Comparison of ENCODE assay signal across 8 cellular contexts in genomic region chr1:108961752-108962486, GRCh38. TPM values are rescaled to one million over a fixed set of nuclear protein-coding genes. Genes with fewer than 3 reads are reported as not detected.
DNase-seq lines count a peak whose midpoint lies in the region; ATAC-seq, FAIRE-seq and TF ChIP-seq lines count a peak whose summit lies in the region.

No MANE protein-coding gene starts in this region.

- peak overlapping the region; percentile 97 for H3K27ac Mint-ChIP-seq in mesothelial cell of epicardium

- no peak for TF ChIP-seq RAD21 in GM12878 (IDR thresholded peaks at IDR 0.05; ENCODE audit: insufficient read depth, low read depth, low read length)

- 0 out of 2 replicates have a peak, but pooled peaks cover 4% of the 10 kb centered on the region for H3K36me3 ChIP-seq in HAP-1 (replicated peaks)
- H3K36me3 ChIP-seq in GM12878 (ENCODE audit: control insufficient read depth in 2 of 2, insufficient read depth in 2 of 2, low read length in 1 of 2): no peaks in the 10 kb centered on the region

- POLR2A ChIA-PET in GM12878 (lab: Charles Lee): interaction anchor here (0.6 to 1.4 kb wide), 11 partner anchors 9 to 1052 kb away, joined by 3 to 7 read pairs (median 3); no protein-coding TSS in a partner anchor

- TF ChIP-seq EP300 in GM12878 (IDR thresholded peaks at IDR 0.05; ENCODE audit: borderline replicate concordance in 1 of 2, control insufficient read depth in 1 of 2, low read depth in 2 of 2, low read length in 2 of 2): no peak

- FAIRE-seq in GM12878 (lab: Jason Lieb, UNC): peak; percentile 65

- H3K27me3 ChIP-seq in HAP-1 (ENCODE audit: low read depth): no peaks in the 10 kb centered on the region
- H3K27me3 ChIP-seq in GM12878 (replicated peaks in 1 of 2; ENCODE audit: control insufficient read depth in 2 of 2, insufficient read depth in 2 of 2, low read length in 1 of 2): no peaks in the 10 kb centered on the region

- peak overlapping the region; percentile 85 for H3K4me3 Mint-ChIP-seq in mesothelial cell of epicardium

- in situ Hi-C loops in HAP-1 (cut with MboI; ENCODE audit: low sequenced_read_pairs): no loop called here
- in situ Hi-C loops in GM12878 (cut with MboI): no loop called here

- H3K27ac ChIP-seq in 22Rv1: peak overlapping the region; percentile 95
- H3K27ac ChIP-seq in GM12878 (ENCODE audit: control insufficient read depth, insufficient read depth): peak overlapping the region; percentile 90

- 46% methylated on average over 15 of the region's 15 CpGs for WGBS in GM12878 (ENCODE audit: insufficient coverage, insufficient replicate concordance, low lambda C conversion rate, missing lambda C conversion rate)

- peaks cover 6% of the 10 kb centered on the region for H3K36me3 Mint-ChIP-seq in mesothelial cell of epicardium

- H3K4me1 Mint-ChIP-seq in mesothelial cell of epicardium: peaks cover 11% of the 10 kb centered on the region

- peaks cover 28% of the 10 kb centered on the region for H3K79me2 ChIP-seq in GM12878 (ENCODE audit: control insufficient read depth, insufficient read depth, low read length)

- TF ChIP-seq POLR2A in GM12878 (IDR thresholded peaks at IDR 0.05; ENCODE audit: low read depth, low read length): no peak

- no peaks in the 10 kb centered on the region for H3K27me3 Mint-ChIP-seq in mesothelial cell of epicardium (ENCODE audit: low read depth)

- no peak for ATAC-seq in GM12878

- H2AFZ ChIP-seq in GM12878 (ENCODE audit: control insufficient read depth, low read depth, low read length): no peak overlapping the region; the same call in 1 of the 2 replicates

- CTCF ChIA-PET in GM12878 (lab: Yijun Ruan, JAX): interaction anchor here (1.0 to 1.9 kb wide), 5 partner anchors 67 to 151 kb away, joined by 3 to 6 read pairs (median 4); a partner anchor contains a TSS

- H3K4me3 ChIP-seq in HAP-1 (peak overlapping the region; percentile 66), GM12878 (peak overlapping the region; percentile 78)

- TF ChIP-seq CTCF in 22Rv1 (IDR thresholded peaks at IDR 0.05): no peak
- TF ChIP-seq CTCF in GM12878 (IDR thresholded peaks at IDR 0.05 in 2 of 3, conservative IDR thresholded peaks at IDR 0.05 in 1 of 3; ENCODE audit: control insufficient read depth in 2 of 3, extremely low read depth in 1 of 3, insufficient read depth in 1 of 3, low read depth in 3 of 3, low read length in 3 of 3): no peak
- TF ChIP-seq CTCF in mesothelial cell of epicardium (IDR thresholded peaks at IDR 0.05; ENCODE audit: unreplicated experiment): no peak

- no peaks in the 10 kb centered on the region for H3K9me3 Mint-ChIP-seq in mesothelial cell of epicardium

- RAD21 ChIA-PET in GM12878 (lab: Charles Lee; ENCODE audit: unreplicated experiment): interaction anchor here (0.7 to 1.4 kb wide), 3 partner anchors 23 to 151 kb away, joined by 4 to 5 read pairs (median 4); no protein-coding TSS in a partner anchor

- peak overlapping the region; percentile 96 for H3K4me2 ChIP-seq in GM12878 (ENCODE audit: control insufficient read depth, insufficient read depth)

- SMC1A ChIA-PET in GM12878 (lab: Charles Lee; ENCODE audit: uncharacterized antibody, unreplicated experiment): interaction anchor here (0.5 to 2.4 kb wide), 7 partner anchors 8 to 266 kb away, joined by 3 to 6 read pairs (median 4); partner anchors contain the start of gene WDR47

- DNase-seq in HAP-1 (ENCODE audit: low spot score in 2 of 2): no peak
- no peak for DNase-seq in GM12878 (ENCODE audit: low read depth, low spot score)
- no peak for DNase-seq in mesothelial cell of epicardium (ENCODE audit: low spot score in 2 of 2, unreplicated experiment in 2 of 2)
- DNase-seq in NCI-H1436 treated with DMSO at 0.1 percent for 48 hours (lab: John Stamatoyannopoulos, UW): no peak
- DNase-seq in ureter (ENCODE audit: low spot score): no peak
- no peak for DNase-seq in SKM-1 (lab: John Stamatoyannopoulos, UW; ENCODE audit: unreplicated experiment)
- DNase-seq in A172 (ENCODE audit: low spot score): no peak

- BruUV-seq in GM12878 (replicated peaks; lab: Mats Ljungman, UMichigan): no TSS peak

- H3K9me3 ChIP-seq in HAP-1 (no peaks in the 10 kb centered on the region), GM12878 (replicated peaks; ENCODE audit: control insufficient read depth, insufficient read depth, low read length) (no peaks in the 10 kb centered on the region)

- H3K9ac ChIP-seq in GM12878 (ENCODE audit: control insufficient read depth, insufficient read depth, low read length): peak overlapping the region; percentile 85

- intact Hi-C loops in GM12878 (cut with micrococcal nuclease; ENCODE audit: unreplicated experiment): loop anchor here (5.0 kb wide), 1 partner anchor 150 kb away; the partner anchor contains the start of gene ELAPOR1

- H3K4me1 ChIP-seq in HAP-1 (peaks cover 5% of the 10 kb centered on the region), GM12878 (ENCODE audit: control insufficient read depth, insufficient read depth, low read length) (peaks cover 17% of the 10 kb centered on the region)

- no peaks in the 10 kb centered on the region for H4K20me1 ChIP-seq in GM12878 (ENCODE audit: control insufficient read depth, insufficient read depth)

TF ChIP-seq in GM12878, 131 proteins besides CTCF, POLR2A, EP300 and RAD21:
- no peak for TF ChIP-seq BCLAF1 (IDR thresholded peaks at IDR 0.05)
- peak; percentile 80 for TF ChIP-seq MLLT1 (IDR thresholded peaks at IDR 0.05)

RNA-seq across cellular contexts. Expression of gene CLCC1, which starts 1.4 kb away (rescaled TPM):
- total RNA-seq in GM12878 (2013; cell fraction: nucleolus; rRNA removed): 40.2 and 45.4 TPM in 2 replicates
- total RNA-seq in GM12878 (2014; rRNA removed) (11.9 and 13.8 TPM in 2 replicates), GM12878 (2014; rRNA removed; fragmentation: Illumina TruSeq; extraction: Trizol) (16.0 and 16.8 TPM in 2 replicates), GM12878 (2021) (19.3 and 19.6 TPM in 2 replicates), mesothelial cell of epicardium (38.8 to 44.5 TPM (median 43.0 TPM) in 3 replicates), ureter (43.2 TPM)
- 10.5 TPM for polyA plus RNA-seq in GM12878 (2011; ENCODE audit: low read depth)
- polyA plus RNA-seq in GM12878 (2011; rRNA removed) (25.8 and 39.4 TPM in 2 replicates), GM12878 (2014; fragmentation: Illumina TruSeq; extraction: Trizol) (14.6 and 15.5 TPM in 2 replicates), GM12878 (2014; fragmentation: Nextera tagmentation; extraction: Ambion mirVana) (10 to 100 TPM; 12.7 to 13.3 TPM), GM12878 (2014; rRNA removed) (15.5 TPM in 2 replicates), GM12878 (2016; fragmentation: Nextera tagmentation; extraction: Ambion mirVana) (10 to 100 TPM; 21.6 to 22.3 TPM)
- 11.2 and 12.2 TPM in 2 replicates for polyA plus RNA-seq in GM12878 (2011; cell fraction: cytosol; rRNA removed)
- 13.2 and 13.3 TPM in 2 replicates for polyA plus RNA-seq in GM12878 (2011; cell fraction: nucleus; rRNA removed)
- 12.9 and 15.1 TPM in 2 replicates for polyA plus RNA-seq in GM12878 (2012)
- 11.5 and 13.8 TPM in 2 replicates for polyA minus RNA-seq in GM12878 (2011; rRNA and poly(A)+ RNA removed)
- 4.3 and 11.0 TPM in 2 replicates for polyA minus RNA-seq in GM12878 (2011; cell fraction: cytosol; rRNA and poly(A)+ RNA removed)
- 4.1 and 7.1 TPM in 2 replicates for polyA minus RNA-seq in GM12878 (2011; cell fraction: nucleus; rRNA and poly(A)+ RNA removed)
- 36.1 and 39.7 TPM in 2 replicates for total RNA-seq in A172 (2014; rRNA removed; shearing (Covaris generic))
